In the genomic region with DNA sequence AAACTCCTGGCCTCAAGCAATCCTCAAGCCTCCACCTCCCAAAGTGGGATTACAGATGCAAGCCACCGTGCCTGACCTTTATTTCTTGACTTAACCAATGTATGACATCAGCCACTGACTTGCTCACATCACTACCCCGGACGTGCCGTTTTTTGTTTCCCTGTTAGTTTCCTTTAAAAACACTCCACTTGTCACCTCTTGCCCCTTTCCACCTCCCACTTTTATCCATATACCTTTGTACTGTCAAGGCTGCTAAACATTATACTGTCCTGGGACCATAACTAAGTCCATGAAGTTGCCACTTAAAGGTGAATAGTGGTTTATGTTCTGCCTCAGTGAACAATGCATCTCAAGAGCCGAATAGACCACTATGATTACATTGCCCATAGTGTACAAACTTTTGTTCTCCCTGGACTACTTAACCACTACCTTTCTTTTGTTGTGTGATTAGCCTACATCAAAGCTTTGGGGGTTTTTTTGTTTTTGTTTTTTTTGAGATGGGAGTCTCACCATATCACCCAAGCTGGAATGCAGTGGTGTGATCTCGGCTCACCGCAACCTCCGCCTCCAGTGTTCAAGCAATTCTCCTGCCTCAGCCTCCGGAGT, we compare ENCODE assay signal across 27 cellular contexts. TPM values are rescaled to one million over a fixed set of nuclear protein-coding genes. Genes with fewer than 3 reads are reported as not detected.
DNase-seq lines count a peak whose midpoint lies in the region; ATAC-seq, FAIRE-seq and TF ChIP-seq lines count a peak whose summit lies in the region.
"Had no signal": no experiment of that assay in that cellular context is flagged by ENCODE, and none has a peak within 500 bp of the region (broad histone marks: within the 10 kb centered on the region; RNA-seq: fewer than 3 reads in every experiment).

No MANE protein-coding gene starts in this region.

- H4K20me1 ChIP-seq in endothelial cell of umbilical vein (replicated peaks; ENCODE audit: control insufficient read depth, extremely low read depth, insufficient read depth, low read length) = no peaks in the 10 kb centered on the region

- H3K4me1 ChIP-seq in endothelial cell of umbilical vein (ENCODE audit: control insufficient read depth, extremely low read depth, insufficient read depth, low read length) (no peaks in the 10 kb centered on the region), trophoblast cell (ENCODE audit: control insufficient read depth in 1 of 2, insufficient read depth in 2 of 2, low read length in 2 of 2) (peaks cover 10 to 12% of the 10 kb centered on the region in 2 experiments)

- H3K4ac ChIP-seq in trophoblast cell (ENCODE audit: low read depth, low read length) = no peak overlapping the region

- H2AK5ac ChIP-seq in trophoblast cell (ENCODE audit: low read length) = no peak overlapping the region

- POLR2A ChIA-PET in endothelial cell of umbilical vein (lab: Charles Lee) = no interaction called here

- no peak overlapping the region for H3K4me3 ChIP-seq in endothelial cell of umbilical vein (replicated peaks in 1 of 3; ENCODE audit: insufficient read depth in 1 of 3, low read depth in 1 of 3, low read length in 3 of 3)
- no peak overlapping the region for H3K4me3 ChIP-seq in trophoblast cell (ENCODE audit: low read depth, low read length)
- H3K4me3 ChIP-seq: colonic mucosa, lung, Peyer's patch, psoas muscle had no signal

- H3K9ac ChIP-seq in endothelial cell of umbilical vein (replicated peaks; ENCODE audit: extremely low read depth, insufficient read depth, low read length) (no peak overlapping the region), trophoblast cell (ENCODE audit: low read length) (no peak overlapping the region)

- CTCF ChIA-PET in endothelial cell of umbilical vein (lab: Charles Lee) = interaction anchor here (1.2 to 3.6 kb wide), 3 partner anchors 11 to 17 kb away, joined by 3 to 16 read pairs (median 4); no protein-coding TSS in a partner anchor

- H3K23ac ChIP-seq in trophoblast cell (ENCODE audit: low read length) = no peak overlapping the region

- H2AFZ ChIP-seq in endothelial cell of umbilical vein (ENCODE audit: low read depth, low read length) (no peak overlapping the region), trophoblast cell (ENCODE audit: insufficient read depth, low read length, poor library complexity) (no peak overlapping the region)

- DNase-seq in NCI-H82 (lab: John Stamatoyannopoulos, UW) (peak; percentile 37), NCI-H82 treated with DMSO at 0.1 percent for 48 hours (lab: John Stamatoyannopoulos, UW; ENCODE audit: unreplicated experiment) (no peak), OCI-M1 (lab: John Stamatoyannopoulos, UW) (peak; percentile 54), endothelial cell of umbilical vein (ENCODE audit: low read depth, low spot score) (no peak), trophoblast cell (no peak), SIG-M5 treated with dmso at 0.1 percent for 504 hours (lab: John Stamatoyannopoulos, UW; ENCODE audit: unreplicated experiment) (no peak), NCI-H524 treated with DMSO at 0.1 percent for 48 hours (lab: John Stamatoyannopoulos, UW) (no peak)
- DNase-seq: activated CD8-positive, alpha-beta memory T cell treated with anti-CD3 and anti-CD28 coated beads, Interleukin-2, amount 10 ng/mL, durations not matched to agents 7 days and 5 days; activated naive CD8-positive, alpha-beta T cell treated with anti-CD3 and anti-CD28 coated beads, Interleukin-2, amount 50 U/mL, for 24 hours; brain microvascular endothelial cell; C1 segment of cervical spinal cord; colonic mucosa; NCI-H1092; NCI-H2081 treated with DMSO at 0.1 percent for 48 hours; NCI-H69; Peyer's patch; psoas muscle; small intestine; stimulated activated CD4-positive, alpha-beta T cell treated with anti-CD3 and anti-CD28 coated beads, Interleukin-4, amount 100 ng/mL, for 1 hour had no signal

- H3K27ac ChIP-seq in endothelial cell of umbilical vein (ENCODE audit: insufficient read depth, low read depth, low read length) (no peak overlapping the region), trophoblast cell (ENCODE audit: low read depth, low read length) (peak overlapping the region; percentile 14)
- H3K27ac ChIP-seq: brain microvascular endothelial cell, colonic mucosa, Peyer's patch, psoas muscle had no signal

- no peak overlapping the region for H3K18ac ChIP-seq in trophoblast cell (ENCODE audit: low read length)

- no peak overlapping the region for H3K4me2 ChIP-seq in endothelial cell of umbilical vein (ENCODE audit: insufficient read depth, low read length)
- no peak overlapping the region for H3K4me2 ChIP-seq in trophoblast cell (ENCODE audit: low read length)

- H3K14ac ChIP-seq in trophoblast cell (ENCODE audit: low read length) = no peak overlapping the region

- H2BK120ac ChIP-seq in trophoblast cell (ENCODE audit: insufficient read depth, low read length, poor library complexity) = no peak overlapping the region

- H3K9me1 ChIP-seq in endothelial cell of umbilical vein (replicated peaks; ENCODE audit: control insufficient read depth, extremely low read depth, insufficient read depth, low read length) = no peaks in the 10 kb centered on the region

- no peak overlapping the region for H2BK12ac ChIP-seq in trophoblast cell (ENCODE audit: low read length)

- H3K9me3 ChIP-seq in endothelial cell of umbilical vein (replicated peaks; ENCODE audit: control insufficient read depth, insufficient read depth, low read length) = no peaks in the 10 kb centered on the region
- H3K9me3 ChIP-seq in trophoblast cell (ENCODE audit: insufficient read depth, low read depth, low read length) = no peaks in the 10 kb centered on the region
- H3K9me3 ChIP-seq: colonic mucosa, psoas muscle had no signal

- H4K91ac ChIP-seq in trophoblast cell (ENCODE audit: low read depth, low read length) = no peak overlapping the region

- TF ChIP-seq POLR2A in endothelial cell of umbilical vein (IDR thresholded peaks at IDR 0.05; ENCODE audit: low read depth, low read length) = no peak

- BruUV-seq in endothelial cell of umbilical vein (replicated peaks; lab: Mats Ljungman, UMichigan) = no TSS peak

- H3K27me3 ChIP-seq in endothelial cell of umbilical vein (ENCODE audit: control insufficient read depth in 2 of 2, insufficient read depth in 2 of 2, low read length in 2 of 2) (peaks cover 14% of the 10 kb centered on the region in 2 experiments), trophoblast cell (ENCODE audit: insufficient read depth, low read length) (peaks cover 5% of the 10 kb centered on the region)
- H3K27me3 ChIP-seq: brain microvascular endothelial cell had no signal

- ATAC-seq in GM18909 (IDR thresholded peaks at IDR 0.05; ENCODE audit: poor library complexity, unreplicated experiment) = no peak
- ATAC-seq: activated CD8-positive, alpha-beta memory T cell treated with anti-CD3 and anti-CD28 coated beads, Interleukin-2, amount 10 ng/mL, durations not matched to agents 7 days and 5 days; activated naive CD8-positive, alpha-beta T cell treated with anti-CD3 and anti-CD28 coated beads, Interleukin-2, amount 50 U/mL, for 24 hours; psoas muscle; SK-N-SH treated with all-trans-retinoic acid at 6 μM for 48 hours had no signal

- no CpG with 5 or more reads among the region's 9 CpGs for WGBS in trophoblast cell (ENCODE audit: extremely low coverage, insufficient coverage, insufficient read length)

- H4K12ac ChIP-seq in trophoblast cell (ENCODE audit: low read depth, low read length) = no peak overlapping the region

- H2BK5ac ChIP-seq in trophoblast cell (ENCODE audit: low read depth, low read length, poor library complexity) = no peak overlapping the region

- H3K79me1 ChIP-seq in trophoblast cell (ENCODE audit: low read length) = peaks cover 5% of the 10 kb centered on the region

- intact Hi-C loops in endothelial cell of umbilical vein (cut with micrococcal nuclease) = no loop called here

- H3K36me3 ChIP-seq in endothelial cell of umbilical vein (ENCODE audit: control insufficient read depth in 2 of 2, extremely low read depth in 1 of 2, insufficient read depth in 2 of 2, low read length in 2 of 2) (peaks cover 6 to 24% of the 10 kb centered on the region in 2 experiments), trophoblast cell (ENCODE audit: control insufficient read depth in 1 of 2, insufficient read depth in 2 of 2, low read length in 2 of 2) (peaks cover 37 to 41% of the 10 kb centered on the region in 2 experiments)

- no peaks in the 10 kb centered on the region for H3K79me2 ChIP-seq in endothelial cell of umbilical vein (ENCODE audit: control insufficient read depth, insufficient read depth, low read length)
- H3K79me2 ChIP-seq in trophoblast cell (ENCODE audit: control insufficient read depth, insufficient read depth, low read length, poor library complexity) = peaks cover 2% of the 10 kb centered on the region

- no peak overlapping the region for H4K8ac ChIP-seq in trophoblast cell (ENCODE audit: low read depth, low read length)

- TF ChIP-seq CTCF in endothelial cell of umbilical vein (IDR thresholded peaks at IDR 0.05; ENCODE audit: extremely low read depth in 1 of 2, insufficient read depth in 1 of 2, low read depth in 1 of 2, low read length in 2 of 2) = no peak

- no peak for FAIRE-seq in endothelial cell of umbilical vein (lab: Jason Lieb, UNC)
- FAIRE-seq: A204.1, endometrium, GM12892, small intestine had no signal

- dilution Hi-C loops in endothelial cell of umbilical vein (cut with MboI; ENCODE audit: extremely low pct_ligation_motif_present, low sequenced_read_pairs) = no loop called here

TF ChIP-seq in endothelial cell of umbilical vein, 7 proteins besides CTCF, POLR2A, EP300 and RAD21 (continues in another document):
- peak; percentile 41 for TF ChIP-seq POLR2AphosphoS5 (IDR thresholded peaks at IDR 0.05; ENCODE audit: insufficient read depth, low read depth, low read length)

RNA-seq across cellular contexts. Expression of gene EPHX3, which starts 2.4 kb away (rescaled TPM):
- 0.55 and 0.58 TPM in 2 replicates for total RNA-seq in endothelial cell of umbilical vein
- polyA plus RNA-seq in endothelial cell of umbilical vein = 0.56 and 0.70 TPM in 2 replicates
- 0.21 and 0.22 TPM in 2 replicates for polyA plus RNA-seq in endothelial cell of umbilical vein (2011; cell fraction: cytosol; rRNA removed)
- 1.0 and 1.3 TPM in 2 replicates for polyA plus RNA-seq in endothelial cell of umbilical vein (2011; cell fraction: nucleus; rRNA removed)
- polyA plus RNA-seq in endothelial cell of umbilical vein (2012) = 0.22 TPM in 1 of 2 replicates, not detected in the other
- 0.57 and 0.63 TPM in 2 replicates for polyA minus RNA-seq in endothelial cell of umbilical vein
- not detected for polyA minus RNA-seq in endothelial cell of umbilical vein (2011; cell fraction: cytosol; rRNA and poly(A)+ RNA removed)
- 0.87 and 1.2 TPM in 2 replicates for polyA minus RNA-seq in endothelial cell of umbilical vein (2011; cell fraction: nucleus; rRNA and poly(A)+ RNA removed)
- 4.4 and 4.7 TPM in 2 replicates for polyA plus RNA-seq in trophoblast cell (2013)
- total RNA-seq: myocyte, Peyer's patch had no signal

RNA-seq across cellular contexts. Expression of gene NOTCH3, which starts 33.8 kb away (rescaled TPM):
- 1.2 and 1.5 TPM in 2 replicates for total RNA-seq in endothelial cell of umbilical vein
- 0.63 and 0.67 TPM in 2 replicates for polyA plus RNA-seq in endothelial cell of umbilical vein
- 0.39 and 0.54 TPM in 2 replicates for polyA plus RNA-seq in endothelial cell of umbilical vein (2011; cell fraction: cytosol; rRNA removed)
- polyA plus RNA-seq in endothelial cell of umbilical vein (2011; cell fraction: nucleus; rRNA removed) = 0.65 and 0.97 TPM in 2 replicates
- polyA plus RNA-seq in endothelial cell of umbilical vein (2012) = 1.0 and 2.5 TPM in 2 replicates
- 1.6 and 2.0 TPM in 2 replicates for polyA minus RNA-seq in endothelial cell of umbilical vein
- 0.61 TPM for polyA minus RNA-seq in endothelial cell of umbilical vein (2011; cell fraction: cytosol; rRNA and poly(A)+ RNA removed)
- 0.67 and 2.1 TPM in 2 replicates for polyA minus RNA-seq in endothelial cell of umbilical vein (2011; cell fraction: nucleus; rRNA and poly(A)+ RNA removed)
- polyA plus RNA-seq in trophoblast cell (2013) = 34.4 and 37.9 TPM in 2 replicates
- total RNA-seq: activated CD8-positive, alpha-beta memory T cell treated with anti-CD3 and anti-CD28 coated beads, Interleukin-2, amount 10 ng/mL, durations not matched to agents 7 days and 5 days; activated T-helper 2 cell treated with anti-CD3 and anti-CD28 coated beads, Interferon-gamma antibody, Interleukin-2, Interleukin-4, amounts not matched to agents 10 μg/mL and 5 μg/mL and 100 μg/mL, durations not matched to agents 14 hours and 24 hours and 36 hours had no signal

Comparison
In these comparisons a context has a peak if more than half of its experiments do, and no peak if none do; other contexts are left out.
1. DNase-seq: peak in NCI-H82 (single experiment) and OCI-M1 (single experiment); none in NCI-H82 treated with DMSO at 0.1 percent for 48 hours (single experiment), endothelial cell of umbilical vein (single experiment), trophoblast cell (0 of 2), SIG-M5 treated with dmso at 0.1 percent for 504 hours (single experiment) and NCI-H524 treated with DMSO at 0.1 percent for 48 hours (single experiment).